8 cellular contexts compared by ENCODE assay signal in the genomic region with DNA sequence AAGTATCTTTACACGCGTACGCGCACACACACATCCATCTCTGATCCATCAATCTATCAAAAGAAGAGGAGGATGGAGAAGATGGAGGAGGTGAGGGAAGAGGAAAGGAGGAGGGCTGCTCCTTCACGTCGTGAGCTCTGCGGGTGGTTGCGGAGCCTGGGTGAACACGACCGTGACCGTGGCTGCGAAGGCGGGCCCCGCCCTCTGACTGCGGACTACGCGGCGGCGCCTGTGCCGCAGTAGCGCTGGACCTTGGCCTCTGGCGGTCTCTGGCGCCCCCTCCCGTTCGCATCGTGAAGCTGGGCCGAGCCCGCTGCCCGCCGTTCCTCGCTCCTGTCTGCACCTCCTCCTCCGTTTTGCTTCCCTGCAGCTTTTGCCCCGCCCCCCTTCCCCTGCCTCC. TPM values are rescaled to one million over a fixed set of nuclear protein-coding genes. Genes with fewer than 3 reads are reported as not detected.
DNase-seq lines count a peak whose midpoint lies in the region; ATAC-seq, FAIRE-seq and TF ChIP-seq lines count a peak whose summit lies in the region.

No MANE protein-coding gene starts in this region.

- TF ChIP-seq CTCF in LNCAP (IDR thresholded peaks at IDR 0.05) (peak; percentile 60), neutrophil (IDR thresholded peaks at IDR 0.05) (peak; percentile 85)

- H3K4me1 ChIP-seq in SJCRH30: no peaks in the 10 kb centered on the region
- H3K4me1 ChIP-seq in neutrophil (ENCODE audit: control insufficient read depth in 1 of 2, insufficient read depth in 1 of 2, low read depth in 1 of 2, low read length in 1 of 2): peaks cover 0 to 9% of the 10 kb centered on the region in 2 experiments

- H3K27me3 ChIP-seq in SJCRH30 (no peaks in the 10 kb centered on the region), neutrophil (peaks cover 4% of the 10 kb centered on the region)

- H3K36me3 ChIP-seq in SJCRH30: no peaks in the 10 kb centered on the region
- H3K36me3 ChIP-seq in neutrophil: no peaks in the 10 kb centered on the region

- peak; percentile 84 for ATAC-seq in GM21576 (IDR thresholded peaks at IDR 0.05; ENCODE audit: unreplicated experiment)

- no peak for FAIRE-seq in frontal cortex (lab: Jason Lieb, UNC)

- H3K27ac ChIP-seq in SJCRH30 (no peak overlapping the region), neutrophil (no peak overlapping the region)

- peak; percentile 17 for DNase-seq in DMS 273 treated with DMSO at 0.1 percent for 48 hours (lab: John Stamatoyannopoulos, UW)
- peak; percentile 68 to 80 for DNase-seq in SJCRH30
- DNase-seq in activated naive CD4-positive, alpha-beta T cell (lab: John Stamatoyannopoulos, UW): peak; percentile 40 to 72 (median 56)
- peak; percentile 68 to 80 for DNase-seq in frontal cortex (ENCODE audit: low spot score in 2 of 2)
- DNase-seq in superior temporal gyrus (ENCODE audit: extremely low spot score): peak; percentile 72

- H3K9me3 ChIP-seq in SJCRH30 (replicated peaks) (no peaks in the 10 kb centered on the region), neutrophil (no peaks in the 10 kb centered on the region)

- H3K4me3 ChIP-seq in SJCRH30 (peak overlapping the region; percentile 62), neutrophil (ENCODE audit: low read depth in 1 of 2, low read length in 1 of 2) (peak overlapping the region; percentile 52 to 66)

RNA-seq across cellular contexts. Expression of gene ARAF, which starts 37.7 kb away (rescaled TPM):
- 20.5 and 21.8 TPM in 2 replicates for total RNA-seq in SJCRH30 (2014; rRNA removed; shearing (Covaris generic))
- total RNA-seq in frontal cortex: 4.5 TPM

RNA-seq across cellular contexts. Expression of gene ZNF41, which starts 40.3 kb away (rescaled TPM):
- total RNA-seq in SJCRH30 (2014; rRNA removed; shearing (Covaris generic)): 7.2 and 8.4 TPM in 2 replicates
- 12.2 TPM for total RNA-seq in frontal cortex

RNA-seq across cellular contexts. Expression of gene TIMP1, which starts 58.9 kb away (rescaled TPM):
- total RNA-seq in SJCRH30 (2014; rRNA removed; shearing (Covaris generic)): 62.8 and 64.2 TPM in 2 replicates
- total RNA-seq in frontal cortex: 2.9 TPM

Comparison
In these comparisons a context has a peak if more than half of its experiments do, and no peak if none do; other contexts are left out.
1. DNase-seq: peak in every context shown above with its lines; median percentile 74 in SJCRH30; 74 in frontal cortex; 72 in superior temporal gyrus; 56 in activated naive CD4-positive, alpha-beta T cell; 17 in DMS 273 treated with DMSO at 0.1 percent for 48 hours.
2. RNA of gene TIMP1, which starts 58.9 kb away (total RNA-seq): 62.8 to 64.2 TPM in SJCRH30; 2.9 TPM in frontal cortex (single experiment); every median in the first group is over 10 times any median in the second.